ENCODE assay signal across 34 cellular contexts in the genomic region with DNA sequence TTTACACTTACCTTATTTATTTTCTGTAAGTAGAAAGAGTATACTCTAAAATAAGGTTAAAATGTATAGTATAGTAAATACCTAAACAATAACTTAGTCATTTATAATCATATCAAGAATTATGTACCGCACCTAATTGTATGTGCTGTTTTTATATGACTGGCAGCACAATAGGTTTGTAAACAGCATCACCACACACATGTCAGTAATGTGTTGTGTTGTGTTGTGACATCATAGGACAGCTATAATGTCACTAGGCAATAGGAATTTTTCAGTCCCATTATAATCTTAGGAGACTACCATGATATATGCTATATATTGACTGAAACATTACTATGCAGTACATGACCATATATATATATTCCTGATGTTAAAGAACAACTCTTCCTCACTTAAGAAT.
"Had no signal": no experiment of that assay in that cellular context is flagged by ENCODE, and none has a peak within 500 bp of the region (broad histone marks: within the 10 kb centered on the region; RNA-seq: fewer than 3 reads in every experiment).

No MANE protein-coding gene starts in this region.

- DNase-seq: activated effector memory CD4-positive, alpha-beta T cell treated with anti-CD3 and anti-CD28 coated beads, Interleukin-2, amount 50 U/mL, for 16 hours; activated effector memory CD4-positive, alpha-beta T cell treated with Interleukin-2 at 50 U/mL for 16 hours; activated gamma-delta T cell; activated gamma-delta T cell treated with Interleukin-2 at 50 U/mL for 16 hours; activated naive CD4-positive, alpha-beta T cell; activated naive CD4-positive, alpha-beta T cell treated with anti-CD3 and anti-CD28 coated beads for 36 hours; activated naive CD4-positive, alpha-beta T cell treated with anti-CD3 and anti-CD28 coated beads, Interleukin-2, amount 10 ng/mL, durations not matched to agents 7 days and 5 days; activated naive CD4-positive, alpha-beta T cell treated with anti-CD3 and anti-CD28 coated beads, Interleukin-2, amount 50 U/mL, for 16 hours; activated naive CD4-positive, alpha-beta T cell treated with Interleukin-2 at 50 U/mL for 16 hours; activated naive CD8-positive, alpha-beta T cell treated with anti-CD3 and anti-CD28 coated beads for 36 hours; activated naive CD8-positive, alpha-beta T cell treated with anti-CD3 and anti-CD28 coated beads, Interleukin-2, amount 10 ng/mL, durations not matched to agents 7 days and 5 days; activated naive CD8-positive, alpha-beta T cell treated with anti-CD3 and anti-CD28 coated beads, Interleukin-2, amount 50 U/mL, for 24 hours; activated T-cell treated with anti-CD3 and anti-CD28 coated beads, Interleukin-2, amount 50 U/mL, for 1 hour; activated T-cell treated with anti-CD3 and anti-CD28 coated beads, Interleukin-2, amount 50 U/mL, for 24 hours; activated T-cell treated with anti-CD3 and anti-CD28 coated beads, Interleukin-2, amount 50 U/mL, for 4 hours; activated T-cell treated with anti-CD3 and anti-CD28 coated beads, Interleukin-2, amount 50 U/mL, for 48 hours; activated T-cell treated with anti-CD3 and anti-CD28 coated beads, Interleukin-2, amount 50 U/mL, for 72 hours; adrenal gland; amniotic stem cell; amygdala; anterior cingulate cortex; aorta; body of pancreas; brain microvascular endothelial cell; caudate nucleus; central memory CD4-positive, alpha-beta T cell; cerebellar nuclear complex had no signal

- H3K4me1 ChIP-seq: adrenal gland, ascending aorta, body of pancreas, breast epithelium had no signal

- H3K27ac ChIP-seq: adrenal gland, ascending aorta, body of pancreas, brain microvascular endothelial cell, breast epithelium, cardiac muscle cell had no signal

- ATAC-seq: activated naive CD4-positive, alpha-beta T cell treated with anti-CD3 and anti-CD28 coated beads, Interleukin-2, amount 50 U/mL, for 72 hours; activated naive CD8-positive, alpha-beta T cell treated with anti-CD3 and anti-CD28 coated beads, Interleukin-2, amount 50 U/mL, for 24 hours; activated T-cell treated with anti-CD3 and anti-CD28 coated beads, Interleukin-2, amount 50 U/mL, for 4 hours; activated T-cell treated with anti-CD3 and anti-CD28 coated beads, Interleukin-2, amount 50 U/mL, for 72 hours; activated T-helper 17 cell treated with anti-CD3 and anti-CD28 coated beads, Interleukin-2, amount 50 U/mL, for 72 hours; body of pancreas had no signal

- H3K27me3 ChIP-seq: adrenal gland, ascending aorta, body of pancreas, brain microvascular endothelial cell, breast epithelium, cardiac muscle cell had no signal

- H3K4me3 ChIP-seq: adrenal gland, ascending aorta, body of pancreas, breast epithelium, cardiac muscle cell had no signal

- H3K36me3 ChIP-seq: adrenal gland, ascending aorta, brain microvascular endothelial cell, breast epithelium, cardiac muscle cell had no signal

- FAIRE-seq: astrocyte, bronchial epithelial cell had no signal

- H3K9me3 ChIP-seq: adrenal gland, ascending aorta, body of pancreas had no signal
